In the genomic region with DNA sequence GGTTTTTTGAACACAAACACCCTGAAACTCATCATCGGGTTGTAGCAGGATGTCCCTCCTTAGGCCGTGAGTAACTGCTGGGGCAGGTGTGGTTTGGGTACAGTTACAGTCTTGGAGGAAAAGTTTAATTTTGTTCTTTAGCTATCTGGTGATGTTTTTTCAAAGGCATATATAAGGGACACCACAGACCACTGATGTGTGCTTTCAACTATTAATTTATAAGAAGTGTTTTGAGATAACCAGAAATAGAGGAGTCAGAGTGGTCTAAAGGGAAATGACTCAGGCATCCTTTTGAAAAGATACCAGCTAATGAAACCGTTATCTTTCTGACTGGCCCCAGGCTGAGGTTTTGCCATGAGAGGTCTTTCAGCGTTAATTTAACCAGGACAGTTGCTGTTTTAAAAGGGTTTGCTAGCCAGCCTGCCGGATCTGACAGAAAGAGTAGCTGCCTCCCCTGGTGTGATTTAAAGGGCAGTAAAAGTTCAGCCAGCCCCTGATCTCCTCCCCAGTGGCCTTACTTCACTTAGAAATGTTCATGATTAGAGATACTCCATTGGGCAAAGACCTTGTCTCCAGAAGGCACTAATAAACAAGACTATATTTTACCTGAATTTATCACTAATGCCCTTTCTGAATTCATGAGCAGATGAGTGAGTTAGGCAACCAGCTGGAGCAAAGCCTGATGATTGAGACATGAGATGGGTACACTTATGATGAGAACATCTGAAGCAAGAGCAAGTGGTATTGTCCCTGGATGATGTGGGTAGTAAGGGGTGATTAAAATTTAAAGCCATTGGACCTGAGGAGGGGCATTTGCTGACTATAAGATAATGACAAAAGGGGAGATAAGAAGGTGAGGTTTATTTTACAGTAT, we compare ENCODE assay signal across 8 cellular contexts.
DNase-seq lines count a peak whose midpoint lies in the region; ATAC-seq and TF ChIP-seq lines count a peak whose summit lies in the region.

No MANE protein-coding gene starts in this region.

- peaks cover 7% of the 10 kb centered on the region for H3F3A ChIP-seq in neural progenitor cell (ENCODE audit: low read depth)

- H3K9ac ChIP-seq in neural progenitor cell = no peak overlapping the region

- peak overlapping the region; percentile 30 for H3K4me2 ChIP-seq in neural progenitor cell

- no peaks in the 10 kb centered on the region for H3K27me3 ChIP-seq in neural progenitor cell

- H3K9me3 Mint-ChIP-seq in neural progenitor cell = peaks cover 2% of the 10 kb centered on the region

- peak; percentile 74 for ATAC-seq in GM18873 (IDR thresholded peaks at IDR 0.05; ENCODE audit: low FRiP score, unreplicated experiment)
- ATAC-seq in HG03135 (IDR thresholded peaks at IDR 0.05; ENCODE audit: unreplicated experiment) = peak; percentile 74
- ATAC-seq in GM19023 (IDR thresholded peaks at IDR 0.05; ENCODE audit: unreplicated experiment) = no peak

- no peaks in the 10 kb centered on the region for H3K79me2 ChIP-seq in neural progenitor cell (ENCODE audit: low read depth)

- peaks cover 3% of the 10 kb centered on the region for H3K27me3 Mint-ChIP-seq in neural progenitor cell (ENCODE audit: insufficient read depth, low read depth)

- H3K36me3 ChIP-seq in neural progenitor cell = no peaks in the 10 kb centered on the region

- H3K4me3 Mint-ChIP-seq in neural progenitor cell = no peak overlapping the region

- H3K27ac ChIP-seq in neural progenitor cell = no peak overlapping the region

- H4K20me1 ChIP-seq in neural progenitor cell (ENCODE audit: low read depth) = no peaks in the 10 kb centered on the region

- no peak for TF ChIP-seq CTCF in neural progenitor cell (IDR thresholded peaks at IDR 0.05)

- H3K27ac Mint-ChIP-seq in neural progenitor cell = peak overlapping the region; percentile 84

- DNase-seq in activated effector memory CD4-positive, alpha-beta T cell treated with Interleukin-2 at 50 U/mL for 16 hours = peak; percentile 1
- peak; percentile 22 for DNase-seq in neural progenitor cell (ENCODE audit: low spot score)
- no peak for DNase-seq in occipital lobe (lab: John Stamatoyannopoulos, UW)
- DNase-seq in SKM-1 treated with dmso at 0.1 percent for 144 hours (lab: John Stamatoyannopoulos, UW; ENCODE audit: unreplicated experiment) = no peak
- DNase-seq in nucleus accumbens (lab: John Stamatoyannopoulos, UW) = no peak

- no peak overlapping the region for H2AFZ ChIP-seq in neural progenitor cell (replicated peaks)

- peaks cover 58% of the 10 kb centered on the region for H3K4me1 Mint-ChIP-seq in neural progenitor cell

- no peak overlapping the region for H3K4me3 ChIP-seq in neural progenitor cell

- H3K9me3 ChIP-seq in neural progenitor cell (ENCODE audit: low read depth) = no peaks in the 10 kb centered on the region

- no peaks in the 10 kb centered on the region for H3K36me3 Mint-ChIP-seq in neural progenitor cell

- peaks cover 40% of the 10 kb centered on the region for H3K4me1 ChIP-seq in neural progenitor cell

Comparison
In these comparisons a context has a peak if more than half of its experiments do, and no peak if none do; other contexts are left out.
1. DNase-seq: peak in activated effector memory CD4-positive, alpha-beta T cell treated with Interleukin-2 at 50 U/mL for 16 hours (single experiment) and neural progenitor cell (single experiment); none in occipital lobe (single experiment), SKM-1 treated with dmso at 0.1 percent for 144 hours (single experiment) and nucleus accumbens (0 of 56).